Comparison of ENCODE assay signal across 7 cellular contexts in genomic region chr11:64652586-64653387, GRCh38.
A peak's percentile ranks its signal among the peaks of the same experiment; 100 is the strongest.
DNase-seq lines count a peak whose midpoint lies in the region; ATAC-seq and TF ChIP-seq lines count a peak whose summit lies in the region.

No MANE protein-coding gene starts in this region.

- intact Hi-C loops in spleen (cut with DNase I; ENCODE audit: low total_unique reads): loop anchor here (2.0 kb wide), 1 partner anchor 100 kb away; no protein-coding TSS in a partner anchor

- TF ChIP-seq POLR2A in spleen (IDR thresholded peaks at IDR 0.05): no peak

- H3K9me3 ChIP-seq in iPS-15b (ENCODE audit: control insufficient read depth, insufficient read depth, low read length) (no peaks in the 10 kb centered on the region), spleen (no peaks in the 10 kb centered on the region)

- DNase-seq in NCI-H146 treated with DMSO at 0.1 percent for 48 hours (lab: John Stamatoyannopoulos, UW; ENCODE audit: unreplicated experiment): peak; percentile 44
- DNase-seq in T1000 (lab: John Stamatoyannopoulos, UW): peak; percentile 58
- DNase-seq in astrocyte of the spinal cord (ENCODE audit: low read depth, low spot score): peak; percentile 62
- DNase-seq in spleen: peak; percentile 88

- peaks cover 3% of the 10 kb centered on the region for H3K27me3 ChIP-seq in iPS-15b (ENCODE audit: control insufficient read depth, insufficient read depth, low read length)
- peaks cover 0 to 24% (median 0%) of the 10 kb centered on the region in 7 donors for H3K27me3 ChIP-seq in spleen (replicated peaks in 1 of 7)

- no peaks in the 10 kb centered on the region for H3K36me3 ChIP-seq in iPS-15b (ENCODE audit: control insufficient read depth, insufficient read depth, low read length)
- H3K36me3 ChIP-seq in spleen: no peaks in the 10 kb centered on the region

- no peak overlapping the region for H3K4me3 ChIP-seq in astrocyte of the spinal cord (ENCODE audit: low read depth, low read length)
- peak overlapping the region; percentile 41 for H3K4me3 ChIP-seq in iPS-15b (ENCODE audit: low read depth, low read length)
- H3K4me3 ChIP-seq in spleen: no peak overlapping the region

- H3K27ac ChIP-seq in spleen: no peak overlapping the region

- WGBS in spleen, 5 donors: 52 to 61% (median 59%) methylated on average over 13 of the region's 13 CpGs

- ATAC-seq in GM19351 (IDR thresholded peaks at IDR 0.05; ENCODE audit: unreplicated experiment): no peak

- no peak overlapping the region for H3K9ac ChIP-seq in iPS-15b (ENCODE audit: low read depth, low read length)

- peak; percentile 98 for TF ChIP-seq CTCF in GM12873 (IDR thresholded peaks at IDR 0.05; ENCODE audit: insufficient read depth, low read depth, low read length, missing control alignments)
- TF ChIP-seq CTCF in astrocyte of the spinal cord (IDR thresholded peaks at IDR 0.05; ENCODE audit: low read depth, low read length): peak; percentile 94
- peak; percentile 76 to 94 (median 89) for TF ChIP-seq CTCF in spleen (IDR thresholded peaks at IDR 0.05 in 8 of 11, conservative IDR thresholded peaks at IDR 0.05 in 3 of 11)

- in situ Hi-C loops in astrocyte of the spinal cord (cut with HindIII; ENCODE audit: low sequenced_read_pairs): no loop called here

- peaks cover 10% of the 10 kb centered on the region for H3K4me1 ChIP-seq in iPS-15b (ENCODE audit: control insufficient read depth, insufficient read depth, low read length)
- peaks cover 0 to 51% (median 35%) of the 10 kb centered on the region in 6 donors for H3K4me1 ChIP-seq in spleen
